Comparison of ENCODE assay signal across 22 cellular contexts in the genomic region with DNA sequence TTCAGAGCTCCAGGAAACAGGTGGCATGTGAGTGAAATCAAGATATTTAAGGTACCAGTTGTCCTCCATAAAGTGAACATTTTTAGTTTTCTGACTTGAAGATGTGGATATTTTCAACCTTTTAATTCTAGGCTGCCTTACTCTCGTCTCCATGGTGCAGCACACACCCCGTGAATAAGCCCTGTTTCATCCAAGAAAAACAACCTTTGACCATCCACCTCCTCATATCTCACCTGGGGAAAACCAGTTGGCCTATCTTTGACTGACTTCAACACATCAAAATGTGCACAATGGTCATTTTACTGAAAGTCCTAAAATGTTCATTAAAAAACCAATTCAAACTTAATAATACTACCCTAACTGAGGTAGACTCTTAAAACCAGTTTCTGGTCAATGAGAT.
A peak's percentile ranks its signal among the peaks of the same experiment; 100 is the strongest.
DNase-seq lines count a peak whose midpoint lies in the region; ATAC-seq, FAIRE-seq and TF ChIP-seq lines count a peak whose summit lies in the region.
"Had no signal": no experiment of that assay in that cellular context is flagged by ENCODE, and none has a peak within 500 bp of the region (broad histone marks: within the 10 kb centered on the region; RNA-seq: fewer than 3 reads in every experiment).

No MANE protein-coding gene starts in this region.

- TF ChIP-seq CTCF in Calu3 (IDR thresholded peaks at IDR 0.05; ENCODE audit: unreplicated experiment) (no peak), PC-3 (conservative IDR thresholded peaks at IDR 0.05; ENCODE audit: low read depth, low read length) (no peak), gastrocnemius medialis (IDR thresholded peaks at IDR 0.05 in 4 of 5, conservative IDR thresholded peaks at IDR 0.05 in 1 of 5) (no peak)

- no peak for FAIRE-seq in small intestine (lab: Jason Lieb, UNC)
- FAIRE-seq: A204.1 had no signal

- H3K27ac ChIP-seq in PC-3 (ENCODE audit: low read length) (peak overlapping the region; percentile 95), small intestine (ENCODE audit: low read depth in 1 of 2, low read length in 1 of 2) (peak overlapping the region in 1 of 2 donors; percentile 11), gastrocnemius medialis (no peak overlapping the region)
- H3K27ac ChIP-seq: BLaER1 treated with 17β-estradiol and CSF1 and Interleukin-3, amounts not matched to agents 10 nM and 100 nM; HL-60 had no signal

- no peaks in the 10 kb centered on the region for H4K20me1 ChIP-seq in PC-3 (ENCODE audit: low read length)
- H4K20me1 ChIP-seq: BLaER1 treated with 17β-estradiol and CSF1 and Interleukin-3, amounts not matched to agents 10 nM and 100 nM had no signal

- H3K27ac Mint-ChIP-seq in Calu3 (ENCODE audit: unreplicated experiment): peak overlapping the region; percentile 91
- H3K27ac Mint-ChIP-seq: CD4-positive, alpha-beta T cell had no signal

- in situ Hi-C loops in gastrocnemius medialis (cut with MboI; ENCODE audit: low sequenced_read_pairs in 4 of 4): loop anchor here in 3 of 4 donors (10.0 to 25.0 kb wide), 3 partner anchors 184 to 384 kb away; a partner anchor contains a TSS

- peaks cover 54% of the 10 kb centered on the region for H3K4me1 ChIP-seq in PC-3 (ENCODE audit: insufficient read depth, low read length)
- peaks cover 3 to 13% of the 10 kb centered on the region in 2 donors for H3K4me1 ChIP-seq in small intestine (ENCODE audit: control insufficient read depth in 2 of 2, insufficient read depth in 1 of 2, low read depth in 1 of 2, low read length in 1 of 2)
- H3K4me1 ChIP-seq in gastrocnemius medialis: no peaks in the 10 kb centered on the region

- H3K9me2 ChIP-seq in PC-3 (replicated peaks; ENCODE audit: low read length): no peaks in the 10 kb centered on the region

- intact Hi-C loops in Calu3 (cut with micrococcal nuclease; ENCODE audit: unreplicated experiment) (loop anchor here (2.0 kb wide), 1 partner anchor 93 kb away; no protein-coding TSS in a partner anchor), PC-3 (cut with micrococcal nuclease) (loop anchor here (10.0 kb wide), 1 partner anchor 359 kb away; a partner anchor contains a TSS), gastrocnemius medialis (cut with DNase I; ENCODE audit: low total_unique reads) (no loop called here), Right ventricle myocardium superior (cut with DNase I) (no loop called here)

- H3K9me3 ChIP-seq in PC-3 (ENCODE audit: low read length): no peaks in the 10 kb centered on the region
- H3K9me3 ChIP-seq in small intestine (ENCODE audit: control insufficient read depth, low read depth): no peaks in the 10 kb centered on the region
- no peaks in the 10 kb centered on the region for H3K9me3 ChIP-seq in gastrocnemius medialis
- H3K9me3 ChIP-seq: BLaER1 treated with 17β-estradiol and CSF1 and Interleukin-3, amounts not matched to agents 10 nM and 100 nM had no signal

- ATAC-seq in PC-3 (no peak), left lobe of liver (peak; percentile 77), gastrocnemius medialis (no peak), Right ventricle myocardium superior (ENCODE audit: poor library complexity) (no peak)
- ATAC-seq: HCT116 had no signal

- DNase-seq in Calu3 (no peak), PC-3 (peak; percentile 58), left lobe of liver (ENCODE audit: low spot score) (no peak), small intestine (peak; percentile 87), NCI-H1092 (lab: John Stamatoyannopoulos, UW) (no peak), gastrocnemius medialis (no peak), Right ventricle myocardium superior (no peak)
- DNase-seq: CD4-positive, alpha-beta T cell; DMS53; Karpas-422; MV-4-11; NCI-H2029; NCI-H446; NCI-H524 treated with DMSO at 0.1 percent for 48 hours; NCI-H82; NK-92 treated with Interleukin-12 subunit alpha and Interleukin-12 subunit beta, amount 100 ng/mL, for 24 hours; RPMI8226; SHP77 had no signal

- POLR2A ChIA-PET in PC-3 (lab: Charles Lee; ENCODE audit: unreplicated experiment): no interaction called here

- H3K4me3 ChIP-seq in PC-3 (ENCODE audit: low read length): no peak overlapping the region
- no peak overlapping the region for H3K4me3 ChIP-seq in small intestine (ENCODE audit: low read depth in 1 of 2, low read length in 2 of 2)
- no peak overlapping the region for H3K4me3 ChIP-seq in gastrocnemius medialis
- H3K4me3 ChIP-seq: BLaER1 treated with 17β-estradiol and CSF1 and Interleukin-3, amounts not matched to agents 10 nM and 100 nM had no signal

- H3K27me3 Mint-ChIP-seq in Calu3 (ENCODE audit: unreplicated experiment): no peaks in the 10 kb centered on the region
- H3K27me3 Mint-ChIP-seq: CD4-positive, alpha-beta T cell had no signal

- no peak overlapping the region for H3K4me3 Mint-ChIP-seq in Calu3 (ENCODE audit: low read depth, unreplicated experiment)
- H3K4me3 Mint-ChIP-seq: CD4-positive, alpha-beta T cell had no signal

- no peaks in the 10 kb centered on the region for H3K9me3 Mint-ChIP-seq in Calu3 (ENCODE audit: low read depth, unreplicated experiment)
- H3K9me3 Mint-ChIP-seq: CD4-positive, alpha-beta T cell had no signal

- CTCF ChIA-PET in Calu3 (lab: Charles Lee): interaction anchor here (0.6 to 1.3 kb wide), 3 partner anchors 11 to 55 kb away, joined by 3 to 8 read pairs (median 4); no protein-coding TSS in a partner anchor
- CTCF ChIA-PET in PC-3 (lab: Charles Lee): no interaction called here

- TF ChIP-seq POLR2A in gastrocnemius medialis (IDR thresholded peaks at IDR 0.05): no peak

- peak overlapping the region; percentile 48 for H3K4me2 ChIP-seq in PC-3 (ENCODE audit: low read length)

- H3K36me3 ChIP-seq in PC-3 (ENCODE audit: low read depth, low read length) (no peaks in the 10 kb centered on the region), small intestine (ENCODE audit: control insufficient read depth in 2 of 2, insufficient read depth in 2 of 2, low read length in 2 of 2) (no peaks in the 10 kb centered on the region), gastrocnemius medialis (no peaks in the 10 kb centered on the region)
- H3K36me3 ChIP-seq: BLaER1 treated with 17β-estradiol and CSF1 and Interleukin-3, amounts not matched to agents 10 nM and 100 nM had no signal

- no peak overlapping the region for H2AFZ ChIP-seq in PC-3 (ENCODE audit: low read length)

- 15 to 55% (median 34%) methylated on average over 2 of the region's 2 CpGs for WGBS in small intestine, 3 donors

- peaks cover 8% of the 10 kb centered on the region for H3F3A ChIP-seq in PC-3 (ENCODE audit: low read length, unreplicated experiment)

- H3K27me3 ChIP-seq in PC-3 (ENCODE audit: low read length) (no peaks in the 10 kb centered on the region), small intestine (ENCODE audit: control insufficient read depth in 2 of 2, insufficient read depth in 2 of 2, low read length in 2 of 2) (no peaks in the 10 kb centered on the region), gastrocnemius medialis (no peaks in the 10 kb centered on the region)
- H3K27me3 ChIP-seq: BLaER1 treated with 17β-estradiol and CSF1 and Interleukin-3, amounts not matched to agents 10 nM and 100 nM had no signal

- peaks cover 63% of the 10 kb centered on the region for H3K4me1 Mint-ChIP-seq in Calu3 (ENCODE audit: low read depth, unreplicated experiment)

- no peaks in the 10 kb centered on the region for H3K79me2 ChIP-seq in PC-3 (ENCODE audit: low read length)

- peaks cover 13% of the 10 kb centered on the region for H3K36me3 Mint-ChIP-seq in Calu3 (ENCODE audit: insufficient read depth, unreplicated experiment)

- H3K9ac ChIP-seq in PC-3 (ENCODE audit: low read length): peak overlapping the region; percentile 73
- H3K9ac ChIP-seq: BLaER1 treated with 17β-estradiol and CSF1 and Interleukin-3, amounts not matched to agents 10 nM and 100 nM had no signal

- BruUV-seq in Calu3 (replicated peaks; lab: Mats Ljungman, UMichigan) (no TSS peak), PC-3 (replicated peaks; lab: Mats Ljungman, UMichigan) (no TSS peak)

Comparison
In these comparisons a context has a peak if more than half of its experiments do, and no peak if none do; other contexts are left out.
1. DNase-seq: peak in PC-3 (single experiment) and small intestine (single experiment); none in Calu3 (single experiment), left lobe of liver (single experiment), NCI-H1092 (single experiment), gastrocnemius medialis (0 of 2) and Right ventricle myocardium superior (single experiment).
2. intact Hi-C loops: an anchor here in Calu3 (2.0 kb wide) and PC-3 (10.0 kb wide); none called in gastrocnemius medialis and Right ventricle myocardium superior.